ENCODE assay signal across 8 cellular contexts in genomic region chr17:78717431-78717980, GRCh38.
A peak's percentile ranks its signal among the peaks of the same experiment; 100 is the strongest.
DNase-seq lines count a peak whose midpoint lies in the region; ATAC-seq, FAIRE-seq and TF ChIP-seq lines count a peak whose summit lies in the region.

No MANE protein-coding gene starts in this region.

- H2BK120ac ChIP-seq in neuronal stem cell (ENCODE audit: low read depth, low read length): no peak overlapping the region

- POLR2A ChIA-PET in AG04450 (lab: Yijun Ruan, JAX): no interaction called here

- no peak overlapping the region for H3K23ac ChIP-seq in neuronal stem cell (ENCODE audit: low read depth, low read length, poor library complexity)

- H3K9ac ChIP-seq in neuronal stem cell (ENCODE audit: low read depth, low read length, poor library complexity): peak overlapping the region; percentile 61

- H3K4me3 ChIP-seq in AG04450 (ENCODE audit: low read depth, low read length) (peak overlapping the region; percentile 56), neuronal stem cell (ENCODE audit: low read length in 2 of 2) (peak overlapping the region; percentile 40 to 65), small intestine (ENCODE audit: low read depth in 1 of 2, low read length in 2 of 2) (peak overlapping the region in 1 of 2 donors; percentile 6)

- H3K4me1 ChIP-seq in neuronal stem cell (ENCODE audit: control insufficient read depth in 2 of 2, insufficient read depth in 1 of 2, low read depth in 1 of 2, low read length in 2 of 2) (peaks cover 15 to 22% of the 10 kb centered on the region in 2 donors), small intestine (ENCODE audit: control insufficient read depth in 2 of 2, insufficient read depth in 1 of 2, low read depth in 1 of 2, low read length in 1 of 2) (peaks cover 2 to 36% of the 10 kb centered on the region in 2 donors)

- peaks cover 7% of the 10 kb centered on the region for H3K79me1 ChIP-seq in neuronal stem cell (ENCODE audit: low read depth, low read length)

- H3K27ac ChIP-seq in AG04450 (ENCODE audit: low read depth, low read length) (no peak overlapping the region), neuronal stem cell (replicated peaks; ENCODE audit: low read length) (no peak overlapping the region), small intestine (ENCODE audit: low read depth in 1 of 2, low read length in 1 of 2) (peak overlapping the region in 1 of 2 donors; percentile 65)

- H2BK15ac ChIP-seq in neuronal stem cell (ENCODE audit: low read length): no peak overlapping the region

- peak overlapping the region; percentile 76 for H2AK5ac ChIP-seq in neuronal stem cell (ENCODE audit: low read depth, low read length)

- H4K91ac ChIP-seq in neuronal stem cell (ENCODE audit: low read depth, low read length, poor library complexity): no peak overlapping the region

- ATAC-seq in HG03521 (IDR thresholded peaks at IDR 0.05; ENCODE audit: unreplicated experiment): no peak

- H4K8ac ChIP-seq in neuronal stem cell (ENCODE audit: low read depth, low read length): no peak overlapping the region

- WGBS in neuronal stem cell (ENCODE audit: extremely low coverage in 2 of 2, insufficient read length in 2 of 2, insufficient replicate concordance in 1 of 2), 2 donors: no CpG with 5 or more reads among the region's 14 CpGs
- 10 to 26% (median 16%) methylated on average over 14 of the region's 14 CpGs for WGBS in small intestine, 3 donors

- H3K4me2 ChIP-seq in neuronal stem cell (ENCODE audit: insufficient read depth, low read length, poor library complexity, severe bottlenecking): peak overlapping the region; percentile 41

- in situ Hi-C loops in GM13977 (cut with MboI; ENCODE audit: low pct_unique_long_range_greater_than_20kb, low sequenced_read_pairs, unreplicated experiment): no loop called here

- H3K18ac ChIP-seq in neuronal stem cell (ENCODE audit: low read length): peak overlapping the region; percentile 84

- no peak for FAIRE-seq in small intestine (lab: Jason Lieb, UNC)

- no peak for TF ChIP-seq CTCF in AG04450 (IDR thresholded peaks at IDR 0.05; ENCODE audit: low read depth, low read length)
- TF ChIP-seq CTCF in GM13977 (IDR thresholded peaks at IDR 0.05; ENCODE audit: extremely low read depth, insufficient read depth, missing control alignments): no peak

- no peak overlapping the region for H2BK5ac ChIP-seq in neuronal stem cell (ENCODE audit: low read length)

- no peak for DNase-seq in AG04450 (ENCODE audit: low read depth, low spot score)
- peak; percentile 68 for DNase-seq in H4 (ENCODE audit: low spot score)
- peak; percentile 43 for DNase-seq in SK-N-DZ (ENCODE audit: low spot score)
- peak; percentile 53 for DNase-seq in fibroblast of gingiva (ENCODE audit: low read depth)
- no peak for DNase-seq in neuronal stem cell (ENCODE audit: low spot score)
- DNase-seq in small intestine: no peak
- DNase-seq in GM13977 (ENCODE audit: low spot score): no peak

- CTCF ChIA-PET in AG04450 (lab: Charles Lee): interaction anchor here (0.8 to 2.7 kb wide), 4 partner anchors 10 to 466 kb away, joined by 3 to 22 read pairs (median 4); no protein-coding TSS in a partner anchor

- no peak overlapping the region for H3K4ac ChIP-seq in neuronal stem cell (ENCODE audit: low read length)

- H3K9me3 ChIP-seq in AG04450 (ENCODE audit: control insufficient read depth, insufficient read depth, low read length): no peaks in the 10 kb centered on the region
- no peaks in the 10 kb centered on the region for H3K9me3 ChIP-seq in neuronal stem cell (replicated peaks in 1 of 2; ENCODE audit: control insufficient read depth in 2 of 2, insufficient read depth in 1 of 2, low read depth in 1 of 2, low read length in 2 of 2)
- no peaks in the 10 kb centered on the region for H3K9me3 ChIP-seq in small intestine (ENCODE audit: control insufficient read depth, low read depth)

- H3K27me3 ChIP-seq in AG04450 (ENCODE audit: control insufficient read depth, insufficient read depth, low read length) (no peaks in the 10 kb centered on the region), neuronal stem cell (ENCODE audit: control insufficient read depth in 3 of 3, insufficient read depth in 3 of 3, low read depth in 1 of 3, low read length in 3 of 3) (no peaks in the 10 kb centered on the region), small intestine (ENCODE audit: control insufficient read depth in 2 of 2, insufficient read depth in 2 of 2, low read length in 2 of 2) (no peaks in the 10 kb centered on the region)

- H3K14ac ChIP-seq in neuronal stem cell (ENCODE audit: low read length): no peak overlapping the region

- no peak overlapping the region for H2BK12ac ChIP-seq in neuronal stem cell (ENCODE audit: low read length)

- H3K36me3 ChIP-seq in neuronal stem cell (replicated peaks in 1 of 2; ENCODE audit: control insufficient read depth in 2 of 2, insufficient read depth in 2 of 2, low read length in 2 of 2): no peaks in the 10 kb centered on the region
- H3K36me3 ChIP-seq in small intestine (ENCODE audit: control insufficient read depth in 2 of 2, insufficient read depth in 2 of 2, low read length in 2 of 2): no peaks in the 10 kb centered on the region

- peak overlapping the region; percentile 83 for H2AFZ ChIP-seq in neuronal stem cell (ENCODE audit: low read length)

Comparison
In these comparisons a context has a peak if more than half of its experiments do, and no peak if none do; other contexts are left out.
1. DNase-seq: peak in H4 (single experiment), SK-N-DZ (single experiment) and fibroblast of gingiva (single experiment); none in AG04450 (single experiment), neuronal stem cell (single experiment), small intestine (single experiment) and GM13977 (single experiment).